In the genomic region with DNA sequence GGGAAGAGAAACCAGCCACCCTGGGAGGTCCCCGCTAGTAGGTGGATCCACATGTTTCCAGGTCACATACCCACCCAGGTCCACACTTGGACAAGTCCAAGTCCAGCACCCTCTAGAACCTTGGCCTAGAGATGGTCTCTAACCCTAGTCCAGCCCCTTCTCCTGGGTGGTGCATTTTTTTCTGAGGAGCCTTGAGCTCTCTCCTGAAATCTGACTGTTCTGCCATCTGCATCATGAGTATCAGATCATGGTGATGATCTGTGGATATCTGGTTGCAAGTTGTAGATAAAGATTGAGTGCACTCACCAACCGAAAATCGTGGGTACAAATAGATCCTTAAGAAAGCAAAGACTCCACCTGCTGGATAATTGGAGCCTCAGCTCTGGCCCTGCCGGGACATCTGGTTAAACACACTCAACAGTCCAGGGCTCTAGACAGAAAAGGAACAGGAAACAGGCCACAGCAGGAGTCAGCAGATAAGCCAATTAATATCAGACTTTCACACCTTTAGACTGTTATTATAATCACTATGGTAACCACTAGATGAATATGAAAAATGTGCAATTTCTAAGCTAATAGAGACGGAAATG, we compare ENCODE assay signal across 11 cellular contexts. TPM values are rescaled to one million over a fixed set of nuclear protein-coding genes. Genes with fewer than 3 reads are reported as not detected.
DNase-seq lines count a peak whose midpoint lies in the region; ATAC-seq, FAIRE-seq and TF ChIP-seq lines count a peak whose summit lies in the region.
"Had no signal": no experiment of that assay in that cellular context is flagged by ENCODE, and none has a peak within 500 bp of the region (broad histone marks: within the 10 kb centered on the region; RNA-seq: fewer than 3 reads in every experiment).

No MANE protein-coding gene starts in this region.

- no peaks in the 10 kb centered on the region for H3K27me3 ChIP-seq in pancreas
- H3K27me3 ChIP-seq: SJSA1 had no signal

- H3K4me1 ChIP-seq in pancreas = no peaks in the 10 kb centered on the region
- H3K4me1 ChIP-seq: psoas muscle, SJSA1 had no signal

- no peak overlapping the region for H3K27ac Mint-ChIP-seq in activated T-cell treated with anti-CD3 and anti-CD28 coated beads, Interleukin-2, amount 50 U/mL, for 72 hours

- no peak for FAIRE-seq in pancreas (lab: Jason Lieb, UNC)

- peak; percentile 25 for DNase-seq in EL
- peak; percentile 98 for DNase-seq in NCI-H146 (lab: John Stamatoyannopoulos, UW)
- peak; percentile 62 for DNase-seq in SKM-1 treated with dmso at 0.1 percent for 144 hours (lab: John Stamatoyannopoulos, UW; ENCODE audit: unreplicated experiment)
- DNase-seq in lung microvascular endothelial cell (ENCODE audit: low read depth in 2 of 2) = peak; percentile 11 to 58
- no peak for DNase-seq in activated T-cell treated with anti-CD3 and anti-CD28 coated beads, Interleukin-2, amount 50 U/mL, for 72 hours
- no peak for DNase-seq in T1000 (lab: John Stamatoyannopoulos, UW)
- DNase-seq in Right ventricle myocardium superior = no peak
- DNase-seq in pancreas = no peak
- DNase-seq: psoas muscle; stimulated activated naive CD8-positive, alpha-beta T cell treated with anti-CD3 and anti-CD28 coated beads, Interleukin-15, amount 100 ng/mL, for 72 hours had no signal

- no peak overlapping the region for H3K27ac ChIP-seq in pancreas
- H3K27ac ChIP-seq: psoas muscle, SJSA1 had no signal

- 38 to 55% methylated on average over 5 of the region's 5 CpGs for WGBS in pancreas, 2 donors

- H3K36me3 ChIP-seq in pancreas = no peaks in the 10 kb centered on the region
- H3K36me3 ChIP-seq: SJSA1 had no signal

- no peaks in the 10 kb centered on the region for H3K36me3 Mint-ChIP-seq in activated T-cell treated with anti-CD3 and anti-CD28 coated beads, Interleukin-2, amount 50 U/mL, for 72 hours (ENCODE audit: insufficient read depth in 2 of 2)

- intact Hi-C loops in Right ventricle myocardium superior (cut with DNase I) = no loop called here
- intact Hi-C loops in pancreas (cut with DNase I) = loop anchor here in 1 of 3 donors (10.0 kb wide), 1 partner anchor 205 kb away; no protein-coding TSS in a partner anchor

- no peak for ATAC-seq in activated T-cell treated with anti-CD3 and anti-CD28 coated beads, Interleukin-2, amount 50 U/mL, for 72 hours (replicated peaks in 1 of 2)
- ATAC-seq in Right ventricle myocardium superior (ENCODE audit: poor library complexity) (no peak), pancreas (no peak)
- ATAC-seq: psoas muscle; stimulated activated naive CD8-positive, alpha-beta T cell treated with anti-CD3 and anti-CD28 coated beads, Interleukin-15, amount 100 ng/mL, for 72 hours had no signal

- H3K9me3 ChIP-seq in pancreas = no peaks in the 10 kb centered on the region
- H3K9me3 ChIP-seq: psoas muscle, SJSA1 had no signal

- H3K4me3 Mint-ChIP-seq in activated T-cell treated with anti-CD3 and anti-CD28 coated beads, Interleukin-2, amount 50 U/mL, for 72 hours = no peak overlapping the region
- H3K4me3 Mint-ChIP-seq: stimulated activated naive CD8-positive, alpha-beta T cell treated with anti-CD3 and anti-CD28 coated beads, Interleukin-15, amount 100 ng/mL, for 72 hours had no signal

- no peaks in the 10 kb centered on the region for H3K9me3 Mint-ChIP-seq in activated T-cell treated with anti-CD3 and anti-CD28 coated beads, Interleukin-2, amount 50 U/mL, for 72 hours
- H3K9me3 Mint-ChIP-seq: stimulated activated naive CD8-positive, alpha-beta T cell treated with anti-CD3 and anti-CD28 coated beads, Interleukin-15, amount 100 ng/mL, for 72 hours had no signal

- no peak overlapping the region for H3K4me3 ChIP-seq in pancreas
- H3K4me3 ChIP-seq: psoas muscle, SJSA1 had no signal

- peaks cover 26% of the 10 kb centered on the region for H3K4me1 Mint-ChIP-seq in activated T-cell treated with anti-CD3 and anti-CD28 coated beads, Interleukin-2, amount 50 U/mL, for 72 hours (ENCODE audit: low read depth)

- TF ChIP-seq CTCF in pancreas (IDR thresholded peaks at IDR 0.05) = no peak

- H3K27me3 Mint-ChIP-seq in activated T-cell treated with anti-CD3 and anti-CD28 coated beads, Interleukin-2, amount 50 U/mL, for 72 hours (ENCODE audit: low read depth) = no peaks in the 10 kb centered on the region
- H3K27me3 Mint-ChIP-seq: stimulated activated naive CD8-positive, alpha-beta T cell treated with anti-CD3 and anti-CD28 coated beads, Interleukin-15, amount 100 ng/mL, for 72 hours had no signal

RNA-seq across cellular contexts. Expression of a gene that starts 41.1 kb away (rescaled TPM):
- total RNA-seq in lung microvascular endothelial cell = not detected in 2 replicates
- not detected for total RNA-seq in activated T-cell treated with anti-CD3 and anti-CD28 coated beads, Interleukin-2, amount 50 U/mL, for 72 hours
- 0.13 TPM for total RNA-seq in Right ventricle myocardium superior
- total RNA-seq in pancreas = not detected
- under 1 TPM in 1 of 2 donors, not detected in 1; 0.05 TPM for polyA plus RNA-seq in pancreas
- total RNA-seq: SJSA1 had no signal

Comparison
In these comparisons a context has a peak if more than half of its experiments do, and no peak if none do; other contexts are left out.
1. DNase-seq: peak in EL (single experiment), NCI-H146 (single experiment), SKM-1 treated with dmso at 0.1 percent for 144 hours (single experiment) and lung microvascular endothelial cell (2 of 2); none in activated T-cell treated with anti-CD3 and anti-CD28 coated beads, Interleukin-2, amount 50 U/mL, for 72 hours (0 of 2), T1000 (single experiment), Right ventricle myocardium superior (single experiment) and pancreas (0 of 6).